18 cellular contexts compared by ENCODE assay signal in genomic region chrX:126165401-126165720, GRCh38. TPM values are rescaled to one million over a fixed set of nuclear protein-coding genes. Genes with fewer than 3 reads are reported as not detected.
DNase-seq lines count a peak whose midpoint lies in the region; TF ChIP-seq lines count a peak whose summit lies in the region.
"Had no signal": no experiment of that assay in that cellular context is flagged by ENCODE, and none has a peak within 500 bp of the region (broad histone marks: within the 10 kb centered on the region; RNA-seq: fewer than 3 reads in every experiment).

No MANE protein-coding gene starts in this region.

- no peak overlapping the region for H2AFZ ChIP-seq in trophoblast cell (ENCODE audit: insufficient read depth, low read length, poor library complexity)

- H3K4me3 ChIP-seq in A673 (ENCODE audit: low read depth, low read length, poor library complexity, severe bottlenecking) (peak overlapping the region; percentile 41), MG63 (0 out of 2 replicates have a peak overlapping the region, but pooled peaks have one; percentile 12), iPS DF 6.9 (ENCODE audit: low read length) (peak overlapping the region; percentile 12; the same call in 1 of the 2 replicates), trophoblast cell (ENCODE audit: low read depth, low read length) (peak overlapping the region; percentile 59)

- H2BK12ac ChIP-seq in trophoblast cell (ENCODE audit: low read length) = no peak overlapping the region

- no peak overlapping the region for H3K4ac ChIP-seq in trophoblast cell (ENCODE audit: low read depth, low read length)

- WGBS in iPS DF 6.9 (ENCODE audit: insufficient coverage, insufficient read length) = no CpG with 5 or more reads among the region's 24 CpGs
- WGBS in trophoblast cell (ENCODE audit: extremely low coverage, insufficient coverage, insufficient read length) = no CpG with 5 or more reads among the region's 24 CpGs

- no peaks in the 10 kb centered on the region for H3K79me2 ChIP-seq in trophoblast cell (ENCODE audit: control insufficient read depth, insufficient read depth, low read length, poor library complexity)

- DNase-seq in A673 (ENCODE audit: low spot score) (no peak), MG63 (no peak), iPS DF 6.9 (ENCODE audit: low read depth, low spot score) (no peak), trophoblast cell (no peak), pons (ENCODE audit: low spot score) (no peak), medulla oblongata (ENCODE audit: extremely low spot score) (no peak), COLO668 (lab: John Stamatoyannopoulos, UW; ENCODE audit: unreplicated experiment) (no peak), GM20000 (ENCODE audit: low spot score) (no peak)
- DNase-seq: activated CD4-positive, CD25-positive, alpha-beta regulatory T cell treated with anti-CD3 and anti-CD28 coated beads, Interleukin-2, amount 50 U/mL, for 72 hours; Caco-2; cerebellar nuclear complex; foreskin keratinocyte; HFFc6; MM.1S; NCI-H187; NCI-H524 treated with DMSO at 0.1 percent for 48 hours had no signal

- POLR2A ChIA-PET in A673 (lab: Charles Lee; ENCODE audit: low non-redundant PET) = no interaction called here

- no peak overlapping the region for H4K12ac ChIP-seq in trophoblast cell (ENCODE audit: low read depth, low read length)

- H3K79me1 ChIP-seq in trophoblast cell (ENCODE audit: low read length) = no peaks in the 10 kb centered on the region

- no peak for TF ChIP-seq CTCF in A673 (conservative IDR thresholded peaks at IDR 0.05; ENCODE audit: low read depth, low read length)
- no peak for TF ChIP-seq CTCF in GM20000 (IDR thresholded peaks at IDR 0.05; ENCODE audit: extremely low read depth, missing control alignments)

- CTCF ChIA-PET in A673 (lab: Charles Lee) = no interaction called here

- no peak overlapping the region for H4K8ac ChIP-seq in trophoblast cell (ENCODE audit: low read depth, low read length)

- H2BK120ac ChIP-seq in trophoblast cell (ENCODE audit: insufficient read depth, low read length, poor library complexity) = no peak overlapping the region

- H3K27me3 ChIP-seq in A673 (replicated peaks; ENCODE audit: insufficient read depth, low read depth, low read length, poor library complexity) = no peaks in the 10 kb centered on the region
- H3K27me3 ChIP-seq in MG63 = no peaks in the 10 kb centered on the region
- peaks cover 2% of the 10 kb centered on the region; the same call in 1 of the 2 replicates for H3K27me3 ChIP-seq in iPS DF 6.9 (ENCODE audit: control insufficient read depth, insufficient read depth, low read length)
- no peaks in the 10 kb centered on the region for H3K27me3 ChIP-seq in trophoblast cell (ENCODE audit: insufficient read depth, low read length)
- H3K27me3 ChIP-seq: foreskin keratinocyte had no signal

- H3K9me3 ChIP-seq in A673 (ENCODE audit: low read depth, low read length, poor library complexity, severe bottlenecking) = no peaks in the 10 kb centered on the region
- no peaks in the 10 kb centered on the region for H3K9me3 ChIP-seq in MG63
- no peaks in the 10 kb centered on the region for H3K9me3 ChIP-seq in iPS DF 6.9 (ENCODE audit: control insufficient read depth, insufficient read depth, low read length)
- no peaks in the 10 kb centered on the region for H3K9me3 ChIP-seq in trophoblast cell (ENCODE audit: insufficient read depth, low read depth, low read length)
- H3K9me3 ChIP-seq: Caco-2 had no signal

- H3K36me3 ChIP-seq in A673 (ENCODE audit: insufficient read depth, low read length, poor library complexity, severe bottlenecking) (no peaks in the 10 kb centered on the region), MG63 (no peaks in the 10 kb centered on the region), iPS DF 6.9 (ENCODE audit: control insufficient read depth, insufficient read depth, low read length) (no peaks in the 10 kb centered on the region), trophoblast cell (ENCODE audit: control insufficient read depth in 1 of 2, insufficient read depth in 2 of 2, low read length in 2 of 2) (no peaks in the 10 kb centered on the region)

- H3K4me2 ChIP-seq in trophoblast cell (ENCODE audit: low read length) = peak overlapping the region; percentile 57

- H3K27ac ChIP-seq in A673 (ENCODE audit: low read depth, low read length, poor library complexity, severe bottlenecking) (no peak overlapping the region), iPS DF 6.9 (ENCODE audit: low read length) (no peak overlapping the region), trophoblast cell (ENCODE audit: low read depth, low read length) (no peak overlapping the region)
- H3K27ac ChIP-seq: foreskin keratinocyte had no signal

- no peak overlapping the region for H2AK5ac ChIP-seq in trophoblast cell (ENCODE audit: low read length)

- intact Hi-C loops in A673 (cut with micrococcal nuclease; ENCODE audit: unreplicated experiment) = no loop called here

- no peak overlapping the region for H3K18ac ChIP-seq in trophoblast cell (ENCODE audit: low read length)

- H3K23ac ChIP-seq in trophoblast cell (ENCODE audit: low read length) = no peak overlapping the region

- no peak overlapping the region for H3K14ac ChIP-seq in trophoblast cell (ENCODE audit: low read length)

- BruUV-seq in A673 (replicated peaks; lab: Mats Ljungman, UMichigan) = no TSS peak

- H3K4me1 ChIP-seq in A673 (ENCODE audit: insufficient read depth, low read length, poor library complexity, severe bottlenecking) = no peaks in the 10 kb centered on the region
- no peaks in the 10 kb centered on the region for H3K4me1 ChIP-seq in iPS DF 6.9 (ENCODE audit: control insufficient read depth, insufficient read depth, low read length)
- H3K4me1 ChIP-seq in trophoblast cell (ENCODE audit: control insufficient read depth in 1 of 2, insufficient read depth in 2 of 2, low read length in 2 of 2) = peaks cover 0 to 3% of the 10 kb centered on the region in 2 experiments
- H3K4me1 ChIP-seq: Caco-2, foreskin keratinocyte had no signal

- no peak overlapping the region for H4K91ac ChIP-seq in trophoblast cell (ENCODE audit: low read depth, low read length)

- H3K9ac ChIP-seq in trophoblast cell (ENCODE audit: low read length) = no peak overlapping the region

- H2BK5ac ChIP-seq in trophoblast cell (ENCODE audit: low read depth, low read length, poor library complexity) = no peak overlapping the region

RNA-seq across cellular contexts. Expression of gene DCAF12L2, which starts 0.7 kb away (rescaled TPM):
- 0.54 and 0.83 TPM in 2 replicates for total RNA-seq in A673 (2021)
- 1.4 TPM in 1 of 2 replicates, not detected in the other for total RNA-seq in MG63 (2014; rRNA removed; shearing (Covaris generic); ENCODE audit: low replicate concordance)
- 0.08 and 0.10 TPM in 2 replicates for polyA plus RNA-seq in trophoblast cell (2013)
- total RNA-seq: Caco-2; foreskin keratinocyte; HFFc6; natural killer cell treated with Interleukin-12 subunit alpha and Interleukin-12 subunit beta and Interleukin-15 and Interleukin-18, amount 100 ng/mL, for 72 hours; T-helper 2 cell treated with Interferon-gamma antibody and Interleukin-4, amounts not matched to agents 100 ng/mL and 5 ng/mL, for 36 hours had no signal
- polyA plus RNA-seq: foreskin keratinocyte had no signal
